In genomic region chr16:2773188-2773968, GRCh38 we compare ENCODE assay signal across 16 cellular contexts. TPM values are rescaled to one million over a fixed set of nuclear protein-coding genes. Genes with fewer than 3 reads are reported as not detected.
DNase-seq lines count a peak whose midpoint lies in the region; ATAC-seq, FAIRE-seq and TF ChIP-seq lines count a peak whose summit lies in the region.
"Had no signal": no experiment of that assay in that cellular context is flagged by ENCODE, and none has a peak within 500 bp of the region (broad histone marks: within the 10 kb centered on the region; RNA-seq: fewer than 3 reads in every experiment).

No MANE protein-coding gene starts in this region.

- POLR2A ChIA-PET in CD4-positive, alpha-beta T cell (lab: Charles Lee): interaction anchor here (1.1 to 1.2 kb wide), 2 partner anchors 20 to 91 kb away, joined by 3 read pairs; partner anchors contain the start of gene KCTD5

- no peaks in the 10 kb centered on the region for H3K27me3 ChIP-seq in CD4-positive, alpha-beta T cell (ENCODE audit: control insufficient read depth, insufficient read depth, low read length)
- H3K27me3 ChIP-seq in astrocyte (ENCODE audit: insufficient read depth, low read length): no peaks in the 10 kb centered on the region
- no peaks in the 10 kb centered on the region for H3K27me3 ChIP-seq in neural progenitor cell
- H3K27me3 ChIP-seq: body of pancreas had no signal

- TF ChIP-seq CTCF in CD4-positive, alpha-beta T cell (IDR thresholded peaks at IDR 0.05): no peak
- TF ChIP-seq CTCF in astrocyte (IDR thresholded peaks at IDR 0.05; ENCODE audit: insufficient read depth, low read depth, low read length) (no peak), neural progenitor cell (IDR thresholded peaks at IDR 0.05) (no peak)

- H3K9ac ChIP-seq in astrocyte (ENCODE audit: low read length) (peak overlapping the region; percentile 16), neural progenitor cell (no peak overlapping the region)

- H3K36me3 Mint-ChIP-seq in CD4-positive, alpha-beta T cell (ENCODE audit: low read depth): peaks cover 80% of the 10 kb centered on the region
- peaks cover 29% of the 10 kb centered on the region for H3K36me3 Mint-ChIP-seq in astrocyte (ENCODE audit: low read depth, unreplicated experiment)
- peaks cover 22% of the 10 kb centered on the region for H3K36me3 Mint-ChIP-seq in neural progenitor cell

- no peak for ATAC-seq in CD4-positive, alpha-beta T cell (ENCODE audit: poor library complexity)
- ATAC-seq in HG02623 (IDR thresholded peaks at IDR 0.05; ENCODE audit: unreplicated experiment) (no peak), GM19455 (IDR thresholded peaks at IDR 0.05; ENCODE audit: unreplicated experiment) (no peak), HG02981 (IDR thresholded peaks at IDR 0.05; ENCODE audit: unreplicated experiment) (no peak)
- ATAC-seq: body of pancreas had no signal

- no peaks in the 10 kb centered on the region for H3K27me3 Mint-ChIP-seq in CD4-positive, alpha-beta T cell
- H3K27me3 Mint-ChIP-seq in astrocyte (ENCODE audit: low read depth, unreplicated experiment) (no peaks in the 10 kb centered on the region), neural progenitor cell (ENCODE audit: insufficient read depth, low read depth) (peaks cover 7% of the 10 kb centered on the region)

- H3K4me1 ChIP-seq in astrocyte (ENCODE audit: insufficient read depth, low read length) (peaks cover 18% of the 10 kb centered on the region), neural progenitor cell (peaks cover 12% of the 10 kb centered on the region)

- H3K4me1 Mint-ChIP-seq in CD4-positive, alpha-beta T cell (ENCODE audit: low read depth): peaks cover 41% of the 10 kb centered on the region
- H3K4me1 Mint-ChIP-seq in astrocyte (ENCODE audit: low read depth, unreplicated experiment) (peaks cover 29% of the 10 kb centered on the region), neural progenitor cell (peaks cover 21% of the 10 kb centered on the region)

- no peak for DNase-seq in CD4-positive, alpha-beta T cell
- peak; percentile 36 for DNase-seq in HS-5 (ENCODE audit: low read depth)
- DNase-seq in astrocyte (ENCODE audit: low read depth): peak; percentile 25
- DNase-seq in neural progenitor cell (ENCODE audit: low spot score): no peak
- DNase-seq in DMS79 treated with DMSO at 0.1 percent for 48 hours (lab: John Stamatoyannopoulos, UW): no peak
- DNase-seq: activated CD8-positive, alpha-beta memory T cell treated with anti-CD3 and anti-CD28 coated beads, Interleukin-2, amount 50 U/mL, for 48 hours; KBM-7; NCI-H2107; OCI-M1; stimulated activated CD4-positive, alpha-beta T cell treated with anti-CD3 and anti-CD28 coated beads, Interleukin-12 subunit alpha, Interleukin-12 subunit beta, amount 100 ng/mL, for 4 hours; stimulated activated CD8-positive, alpha-beta memory T cell treated with anti-CD3 and anti-CD28 coated beads, Interleukin-4, amount 100 ng/mL, for 48 hours had no signal

- peak overlapping the region; percentile 3 for H3K4me2 ChIP-seq in astrocyte (ENCODE audit: low read length)
- no peak overlapping the region for H3K4me2 ChIP-seq in neural progenitor cell

- peaks cover 77% of the 10 kb centered on the region for H4K20me1 ChIP-seq in astrocyte (ENCODE audit: insufficient read depth, low read length)
- H4K20me1 ChIP-seq in neural progenitor cell (ENCODE audit: low read depth): peaks cover 66% of the 10 kb centered on the region

- H3F3A ChIP-seq in neural progenitor cell (ENCODE audit: low read depth): peaks cover 52% of the 10 kb centered on the region

- H3K36me3 ChIP-seq in astrocyte (ENCODE audit: insufficient read depth, low read length): peaks cover 37% of the 10 kb centered on the region
- no peaks in the 10 kb centered on the region for H3K36me3 ChIP-seq in neural progenitor cell

- peak overlapping the region; percentile 30 for H3K27ac Mint-ChIP-seq in CD4-positive, alpha-beta T cell
- H3K27ac Mint-ChIP-seq in astrocyte (ENCODE audit: unreplicated experiment) (no peak overlapping the region), neural progenitor cell (no peak overlapping the region)

- H3K79me2 ChIP-seq in astrocyte (ENCODE audit: insufficient read depth, low read length) (peaks cover 91% of the 10 kb centered on the region), neural progenitor cell (ENCODE audit: low read depth) (peaks cover 58% of the 10 kb centered on the region)

- intact Hi-C loops in CD4-positive, alpha-beta T cell (cut with DNase I, micrococcal nuclease): no loop called here

- H3K4me3 Mint-ChIP-seq in CD4-positive, alpha-beta T cell: no peak overlapping the region
- H3K4me3 Mint-ChIP-seq in astrocyte (ENCODE audit: unreplicated experiment) (no peak overlapping the region), neural progenitor cell (peak overlapping the region; percentile 24)

- H3K9me3 Mint-ChIP-seq in CD4-positive, alpha-beta T cell: no peaks in the 10 kb centered on the region
- H3K9me3 Mint-ChIP-seq in astrocyte (ENCODE audit: unreplicated experiment) (peaks cover 4% of the 10 kb centered on the region), neural progenitor cell (no peaks in the 10 kb centered on the region)

- CTCF ChIA-PET in CD4-positive, alpha-beta T cell (lab: Charles Lee): interaction anchor here (1.0 to 1.2 kb wide), 2 partner anchors 19 to 95 kb away, joined by 3 read pairs; no protein-coding TSS in a partner anchor

- H2AFZ ChIP-seq in astrocyte (ENCODE audit: low read depth, low read length) (no peak overlapping the region), neural progenitor cell (replicated peaks) (no peak overlapping the region)

- FAIRE-seq in astrocyte (lab: Jason Lieb, UNC): no peak

- H3K9me3 ChIP-seq in CD4-positive, alpha-beta T cell (ENCODE audit: control insufficient read depth, low read length): no peaks in the 10 kb centered on the region
- H3K9me3 ChIP-seq in astrocyte (ENCODE audit: insufficient read depth, low read depth, low read length): no peaks in the 10 kb centered on the region
- no peaks in the 10 kb centered on the region for H3K9me3 ChIP-seq in neural progenitor cell (ENCODE audit: low read depth)
- H3K9me3 ChIP-seq: body of pancreas had no signal

- no peak overlapping the region for H3K27ac ChIP-seq in CD4-positive, alpha-beta T cell (ENCODE audit: low read depth, low read length)
- H3K27ac ChIP-seq in astrocyte (ENCODE audit: low read depth, low read length) (peak overlapping the region; percentile 32), neural progenitor cell (peak overlapping the region; percentile 70)
- H3K27ac ChIP-seq: body of pancreas had no signal

- no peak overlapping the region for H3K4me3 ChIP-seq in astrocyte (ENCODE audit: insufficient read depth, low read depth, low read length)
- H3K4me3 ChIP-seq in neural progenitor cell: no peak overlapping the region
- H3K4me3 ChIP-seq: body of pancreas had no signal

RNA-seq across cellular contexts. Expression of gene ELOB, which starts 3.7 kb away (rescaled TPM):
- 100 to 1,000 TPM; 102 to 103 TPM for total RNA-seq in CD4-positive, alpha-beta T cell
- 323 TPM in 2 replicates for total RNA-seq in astrocyte
- 210 and 402 TPM in 2 replicates for total RNA-seq in neural progenitor cell (ENCODE audit: low replicate concordance)

RNA-seq across cellular contexts. Expression of gene PRSS33, which starts 14.0 kb away (rescaled TPM):
- total RNA-seq in CD4-positive, alpha-beta T cell: not detected
- total RNA-seq in astrocyte (not detected in 2 replicates), neural progenitor cell (ENCODE audit: low replicate concordance) (0.40 and 0.73 TPM in 2 replicates)
- total RNA-seq: body of pancreas had no signal

RNA-seq across cellular contexts. Expression of gene SRRM2, which starts 20.9 kb away (rescaled TPM):
- 1,000 to 10,000 TPM; 1,187 to 1,199 TPM for total RNA-seq in CD4-positive, alpha-beta T cell
- 387 and 409 TPM in 2 replicates for total RNA-seq in astrocyte
- total RNA-seq in neural progenitor cell (ENCODE audit: low replicate concordance): 82.3 and 119 TPM in 2 replicates

RNA-seq across cellular contexts. Expression of gene PRSS41, which starts 24.9 kb away (rescaled TPM):
- not detected for total RNA-seq in CD4-positive, alpha-beta T cell
- total RNA-seq in astrocyte (not detected in 2 replicates), neural progenitor cell (ENCODE audit: low replicate concordance) (not detected in 2 replicates)
- total RNA-seq: body of pancreas, H4 had no signal

RNA-seq across cellular contexts. Expression of gene PRSS21, which starts 43.7 kb away (rescaled TPM):
- not detected for total RNA-seq in CD4-positive, alpha-beta T cell
- total RNA-seq in astrocyte: not detected in 2 replicates
- not detected in 2 replicates for total RNA-seq in neural progenitor cell (ENCODE audit: low replicate concordance)
- total RNA-seq: H4 had no signal

Comparison
In these comparisons a context has a peak if more than half of its experiments do, and no peak if none do; other contexts are left out.
1. DNase-seq: peak in HS-5 (single experiment) and astrocyte (single experiment); none in CD4-positive, alpha-beta T cell (0 of 10), neural progenitor cell (single experiment) and DMS79 treated with DMSO at 0.1 percent for 48 hours (single experiment).